ENCODE assay signal across 17 cellular contexts in genomic region chr2:224513991-224514390, GRCh38.
"Had no signal": no experiment of that assay in that cellular context is flagged by ENCODE, and none has a peak within 500 bp of the region (broad histone marks: within the 10 kb centered on the region; RNA-seq: fewer than 3 reads in every experiment).

No MANE protein-coding gene starts in this region.

- H3K4me3 ChIP-seq: psoas muscle, smooth muscle cell, testis had no signal

- H3K4me2 ChIP-seq: smooth muscle cell had no signal

- H3K27me3 ChIP-seq: testis had no signal

- H3K27ac ChIP-seq: psoas muscle, testis had no signal

- H3K4me1 ChIP-seq: testis had no signal

- H3K9me3 ChIP-seq: psoas muscle, testis had no signal

- FAIRE-seq: TTC549 had no signal

- ATAC-seq: activated CD8-positive, alpha-beta memory T cell treated with anti-CD3 and anti-CD28 coated beads, Interleukin-2, amount 10 ng/mL, durations not matched to agents 7 days and 5 days; psoas muscle; right cardiac atrium; stimulated activated effector memory CD8-positive, alpha-beta T cell treated with anti-CD3 and anti-CD28 coated beads, Interleukin-12 subunit alpha, Interleukin-12 subunit beta, amount 100 ng/mL, for 72 hours had no signal

- DNase-seq: activated B cell treated with CpG ODN at 0.5 μM for 24 hours; activated CD4-positive, alpha-beta memory T cell treated with anti-CD3 and anti-CD28 coated beads, Interleukin-2, amount 10 ng/mL, durations not matched to agents 7 days and 5 days; activated CD4-positive, alpha-beta T cell treated with anti-CD3 and anti-CD28 coated beads for 4 hours; activated CD8-positive, alpha-beta memory T cell treated with anti-CD3 and anti-CD28 coated beads, Interleukin-2, amount 10 ng/mL, durations not matched to agents 7 days and 5 days; activated naive CD4-positive, alpha-beta T cell; anterior cingulate cortex; cortex of kidney; effector CD4-positive, alpha-beta T cell; immature natural killer cell; kidney glomerular epithelial cell; psoas muscle; right cardiac atrium; stimulated activated CD4-positive, alpha-beta T cell treated with anti-CD3 and anti-CD28 coated beads, Interleukin-4, amount 100 ng/mL, for 24 hours; testis had no signal
